Comparison of ENCODE assay signal across 14 cellular contexts in genomic region chr6:157226026-157226639, GRCh38.
DNase-seq lines count a peak whose midpoint lies in the region; ATAC-seq and TF ChIP-seq lines count a peak whose summit lies in the region.
"Had no signal": no experiment of that assay in that cellular context is flagged by ENCODE, and none has a peak within 500 bp of the region (broad histone marks: within the 10 kb centered on the region; RNA-seq: fewer than 3 reads in every experiment).

No MANE protein-coding gene starts in this region.

- ATAC-seq in upper lobe of left lung (ENCODE audit: low FRiP score in 2 of 2), result peak in 1 of 2 donors; percentile 60

- H3K27ac ChIP-seq in neural progenitor cell (no peak overlapping the region), upper lobe of left lung (peak overlapping the region in 3 of 4 donors; percentile 6 to 58 (median 21))
- H3K27ac ChIP-seq: PC-9 had no signal

- H3K4me1 Mint-ChIP-seq in neural progenitor cell, result peaks cover 47% of the 10 kb centered on the region

- peak overlapping the region; percentile 65 for H3K27ac Mint-ChIP-seq in neural progenitor cell
- H3K27ac Mint-ChIP-seq: activated T-cell treated with anti-CD3 and anti-CD28 coated beads, Interleukin-2, amount 50 U/mL, for 24 hours had no signal

- H3K9me3 ChIP-seq in neural progenitor cell (ENCODE audit: low read depth) (no peaks in the 10 kb centered on the region), upper lobe of left lung (no peaks in the 10 kb centered on the region)
- H3K9me3 ChIP-seq: Caco-2 had no signal

- H3K4me2 ChIP-seq in neural progenitor cell, result no peak overlapping the region
- H3K4me2 ChIP-seq: PC-9 had no signal

- TF ChIP-seq CTCF in fibroblast of the aortic adventitia (IDR thresholded peaks at IDR 0.05; ENCODE audit: insufficient read depth, low read length) (no peak), neural progenitor cell (IDR thresholded peaks at IDR 0.05) (no peak), upper lobe of left lung (IDR thresholded peaks at IDR 0.05) (no peak)

- no peak overlapping the region for H2AFZ ChIP-seq in neural progenitor cell (replicated peaks)
- H2AFZ ChIP-seq: PC-9 had no signal

- H3K36me3 Mint-ChIP-seq in neural progenitor cell, result no peaks in the 10 kb centered on the region

- H3K4me1 ChIP-seq in neural progenitor cell (peaks cover 16% of the 10 kb centered on the region), upper lobe of left lung (peaks cover 2 to 5% (median 3%) of the 10 kb centered on the region in 4 donors)

- H3K27me3 ChIP-seq in neural progenitor cell (no peaks in the 10 kb centered on the region), upper lobe of left lung (no peaks in the 10 kb centered on the region)

- H3K4me3 Mint-ChIP-seq in neural progenitor cell, result no peak overlapping the region
- H3K4me3 Mint-ChIP-seq: activated T-cell treated with anti-CD3 and anti-CD28 coated beads, Interleukin-2, amount 50 U/mL, for 24 hours had no signal

- H3K27me3 Mint-ChIP-seq in neural progenitor cell (ENCODE audit: insufficient read depth, low read depth), result peaks cover 13% of the 10 kb centered on the region

- H3F3A ChIP-seq in neural progenitor cell (ENCODE audit: low read depth), result peaks cover 5% of the 10 kb centered on the region

- H3K4me3 ChIP-seq in fibroblast of the aortic adventitia (ENCODE audit: low read depth, low read length) (no peak overlapping the region), neural progenitor cell (no peak overlapping the region), upper lobe of left lung (no peak overlapping the region)
- H3K4me3 ChIP-seq: PC-9 had no signal

- H3K9me3 Mint-ChIP-seq in neural progenitor cell, result no peaks in the 10 kb centered on the region
- H3K9me3 Mint-ChIP-seq: activated T-cell treated with anti-CD3 and anti-CD28 coated beads, Interleukin-2, amount 50 U/mL, for 24 hours had no signal

- no peak for TF ChIP-seq EP300 in upper lobe of left lung (IDR thresholded peaks at IDR 0.05)

- no peaks in the 10 kb centered on the region for H3K36me3 ChIP-seq in neural progenitor cell
- H3K36me3 ChIP-seq in upper lobe of left lung, result no peaks in the 10 kb centered on the region

- no peak overlapping the region for H3K9ac ChIP-seq in neural progenitor cell

- peak; percentile 75 for DNase-seq in astrocyte of the hippocampus (ENCODE audit: low read depth, low spot score)
- peak; percentile 96 for DNase-seq in fibroblast of the aortic adventitia (ENCODE audit: low read depth)
- DNase-seq in neural progenitor cell (ENCODE audit: low spot score), result no peak
- no peak for DNase-seq in upper lobe of left lung
- DNase-seq in DMS79 (lab: John Stamatoyannopoulos, UW), result no peak
- DNase-seq in stimulated activated CD8-positive, alpha-beta memory T cell treated with anti-CD3 and anti-CD28 coated beads, Interleukin-4, amount 100 ng/mL, for 48 hours, result no peak
- DNase-seq in activated CD4-positive, alpha-beta T cell treated with anti-CD3 and anti-CD28 coated beads for 4 hours, result no peak
- DNase-seq: activated CD4-positive, alpha-beta T cell treated with anti-CD3 and anti-CD28 coated beads for 1 hour; activated T-cell treated with anti-CD3 and anti-CD28 coated beads, Interleukin-2, amount 50 U/mL, for 24 hours; amygdala; Caco-2; NCI-H1417; NCI-H446 treated with DMSO at 0.1 percent for 48 hours; PC-9 had no signal

- 71 to 81% methylated on average over 4 of the region's 4 CpGs for WGBS in upper lobe of left lung, 2 donors

- no peaks in the 10 kb centered on the region for H3K79me2 ChIP-seq in neural progenitor cell (ENCODE audit: low read depth)

- H4K20me1 ChIP-seq in neural progenitor cell (ENCODE audit: low read depth), result no peaks in the 10 kb centered on the region

- no peak for TF ChIP-seq POLR2A in upper lobe of left lung (IDR thresholded peaks at IDR 0.05)

Comparison
In these comparisons a context has a peak if more than half of its experiments do, and no peak if none do; other contexts are left out.
1. DNase-seq: peak in astrocyte of the hippocampus (single experiment) and fibroblast of the aortic adventitia (single experiment); none in neural progenitor cell (single experiment), upper lobe of left lung (0 of 2), DMS79 (single experiment), stimulated activated CD8-positive, alpha-beta memory T cell treated with anti-CD3 and anti-CD28 coated beads, Interleukin-4, amount 100 ng/mL, for 48 hours (single experiment) and activated CD4-positive, alpha-beta T cell treated with anti-CD3 and anti-CD28 coated beads for 4 hours (0 of 2).